Comparison of ENCODE assay signal across 23 cellular contexts in the genomic region with DNA sequence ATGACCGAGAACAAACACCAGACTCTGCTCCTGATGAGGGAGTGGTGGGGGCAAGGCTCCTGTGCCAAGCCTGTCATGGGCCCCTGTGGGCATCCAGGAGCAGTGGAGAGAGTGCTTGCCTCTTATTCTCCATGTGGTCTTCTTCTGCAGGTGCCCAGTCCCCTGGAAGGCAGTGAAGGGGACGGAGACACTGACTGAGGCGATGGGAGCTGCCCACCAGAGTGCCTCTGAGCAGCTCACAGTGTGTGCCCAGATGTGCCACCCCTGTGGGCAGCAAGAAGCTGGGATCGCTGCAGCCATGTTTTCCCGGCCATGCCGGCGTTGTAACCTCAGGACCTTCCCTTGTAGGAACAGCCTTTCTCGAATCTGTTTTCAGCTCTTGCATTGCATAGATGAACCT. TPM values are rescaled to one million over a fixed set of nuclear protein-coding genes. Genes with fewer than 3 reads are reported as not detected.
DNase-seq lines count a peak whose midpoint lies in the region; ATAC-seq and TF ChIP-seq lines count a peak whose summit lies in the region.
"Had no signal": no experiment of that assay in that cellular context is flagged by ENCODE, and none has a peak within 500 bp of the region (broad histone marks: within the 10 kb centered on the region; RNA-seq: fewer than 3 reads in every experiment).

No MANE protein-coding gene starts in this region.

- peaks cover 28% of the 10 kb centered on the region for H3K36me3 Mint-ChIP-seq in activated naive CD4-positive, alpha-beta T cell treated with anti-CD3 and anti-CD28 coated beads, Interleukin-2, amount 10 ng/mL, durations not matched to agents 7 days and 5 days

- H3K4me1 ChIP-seq in lower lobe of right lung (peaks cover 6% of the 10 kb centered on the region), spleen (peaks cover 2 to 11% (median 8%) of the 10 kb centered on the region in 6 donors)
- H3K4me1 ChIP-seq: BE2C had no signal

- H3K27ac Mint-ChIP-seq in activated naive CD4-positive, alpha-beta T cell treated with anti-CD3 and anti-CD28 coated beads, Interleukin-2, amount 10 ng/mL, durations not matched to agents 7 days and 5 days = no peak overlapping the region

- H3K27ac ChIP-seq in coronary artery = no peak overlapping the region
- no peak overlapping the region for H3K27ac ChIP-seq in lower lobe of right lung
- H3K27ac ChIP-seq in spleen = no peak overlapping the region
- H3K27ac ChIP-seq: HL-60, RWPE1 had no signal

- H3K4me1 Mint-ChIP-seq in activated naive CD4-positive, alpha-beta T cell treated with anti-CD3 and anti-CD28 coated beads, Interleukin-2, amount 10 ng/mL, durations not matched to agents 7 days and 5 days = peaks cover 12% of the 10 kb centered on the region

- no peak for TF ChIP-seq POLR2A in spleen (IDR thresholded peaks at IDR 0.05)

- ATAC-seq in lower lobe of right lung = no peak
- ATAC-seq: HCT116 had no signal

- H3K36me3 ChIP-seq in lower lobe of right lung = peaks cover 63% of the 10 kb centered on the region
- H3K36me3 ChIP-seq in spleen = peaks cover 4 to 69% (median 54%) of the 10 kb centered on the region in 6 donors

- 90 to 99% (median 96%) methylated on average over 8 of the region's 8 CpGs for whole genome bisulfite sequencing in spleen, 5 donors

- H3K9me3 Mint-ChIP-seq in activated naive CD4-positive, alpha-beta T cell treated with anti-CD3 and anti-CD28 coated beads, Interleukin-2, amount 10 ng/mL, durations not matched to agents 7 days and 5 days = no peaks in the 10 kb centered on the region

- H3K4me3 ChIP-seq in coronary artery = no peak overlapping the region
- H3K4me3 ChIP-seq in lower lobe of right lung = no peak overlapping the region
- no peak overlapping the region for H3K4me3 ChIP-seq in spleen

- H3K27me3 Mint-ChIP-seq in activated naive CD4-positive, alpha-beta T cell treated with anti-CD3 and anti-CD28 coated beads, Interleukin-2, amount 10 ng/mL, durations not matched to agents 7 days and 5 days = no peaks in the 10 kb centered on the region

- TF ChIP-seq CTCF in coronary artery (IDR thresholded peaks at IDR 0.05) (no peak), lower lobe of right lung (IDR thresholded peaks at IDR 0.05) (no peak), spleen (IDR thresholded peaks at IDR 0.05 in 8 of 11, conservative IDR thresholded peaks at IDR 0.05 in 3 of 11) (no peak)

- intact Hi-C loops in lower lobe of right lung (cut with DNase I) = no loop called here
- intact Hi-C loops in spleen (cut with DNase I; ENCODE audit: low total_unique reads) = no loop called here

- DNase-seq in activated naive CD4-positive, alpha-beta T cell treated with anti-CD3 and anti-CD28 coated beads, Interleukin-2, amount 10 ng/mL, durations not matched to agents 7 days and 5 days = peak; percentile 19
- DNase-seq in activated naive CD4-positive, alpha-beta T cell treated with anti-CD3 and anti-CD28 coated beads, Interleukin-2, amount 50 U/mL, for 16 hours = no peak
- DNase-seq in coronary artery (ENCODE audit: low spot score) (peak; percentile 54), lower lobe of right lung (peak; percentile 26), spleen (peak; percentile 54), occipital lobe (lab: John Stamatoyannopoulos, UW) (no peak), NCI-H1930 (lab: John Stamatoyannopoulos, UW) (no peak)
- no peak for DNase-seq in effector CD8-positive, alpha-beta T cell (lab: John Stamatoyannopoulos, UW)
- DNase-seq: BE2C; DMS53; GDM1; GOT3; KBM-7; NCI-H1092 treated with DMSO at 0.1 percent for 48 hours; NCI-H1436 treated with DMSO at 0.1 percent for 48 hours; NCI-H2029 treated with DMSO at 0.1 percent for 48 hours; NCI-H345; NCI-H524; NCI-H774; NK-92 treated with Interleukin-12 subunit alpha and Interleukin-12 subunit beta, amount 100 ng/mL, for 24 hours had no signal

- H3K27me3 ChIP-seq in lower lobe of right lung (ENCODE audit: low read depth) = no peaks in the 10 kb centered on the region
- no peaks in the 10 kb centered on the region for H3K27me3 ChIP-seq in spleen (replicated peaks in 1 of 7)
- H3K27me3 ChIP-seq: BE2C had no signal

- H3K9me3 ChIP-seq in lower lobe of right lung (no peaks in the 10 kb centered on the region), spleen (no peaks in the 10 kb centered on the region)
- H3K9me3 ChIP-seq: BE2C had no signal

- H3K4me3 Mint-ChIP-seq in activated naive CD4-positive, alpha-beta T cell treated with anti-CD3 and anti-CD28 coated beads, Interleukin-2, amount 10 ng/mL, durations not matched to agents 7 days and 5 days = no peak overlapping the region

- CTCF ChIA-PET in activated naive CD4-positive, alpha-beta T cell treated with anti-CD3 and anti-CD28 coated beads, Interleukin-2, amount 10 ng/mL, durations not matched to agents 7 days and 5 days (lab: Charles Lee) = no interaction called here

RNA-seq across cellular contexts. Expression of a gene that starts 6.4 kb away (rescaled TPM):
- total RNA-seq in lower lobe of right lung = 46.2 TPM
- 10 to 100 TPM; 41.1 to 70.2 (median 48.3) TPM for total RNA-seq in spleen
- polyA plus RNA-seq in spleen = 10 to 100 TPM; 11.8 to 20.8 (median 17.5) TPM
- total RNA-seq in occipital lobe = 11.7 TPM

RNA-seq across cellular contexts. Expression of a gene that starts 14.3 kb away (rescaled TPM):
- total RNA-seq in lower lobe of right lung (19.1 TPM), spleen (10 to 100 TPM; 16.0 to 42.7 (median 23.3) TPM), occipital lobe (5.6 TPM)
- 10 to 100 TPM; 30.0 to 46.5 (median 41.3) TPM for polyA plus RNA-seq in spleen

RNA-seq across cellular contexts. Expression of a gene that starts 49.0 kb away (rescaled TPM):
- total RNA-seq in lower lobe of right lung (32.2 TPM), spleen (10 to 100 TPM; 30.2 to 60.7 (median 55.0) TPM), occipital lobe (7.8 TPM)
- 10 to 100 TPM in 2 of 3 donors, 1 to 10 TPM in 1; 9.9 to 35.1 (median 25.3) TPM for polyA plus RNA-seq in spleen

Comparison
In these comparisons a context has a peak if more than half of its experiments do, and no peak if none do; other contexts are left out.
1. DNase-seq: peak in activated naive CD4-positive, alpha-beta T cell treated with anti-CD3 and anti-CD28 coated beads, Interleukin-2, amount 10 ng/mL, durations not matched to agents 7 days and 5 days (single experiment), coronary artery (single experiment), lower lobe of right lung (single experiment) and spleen (single experiment); none in activated naive CD4-positive, alpha-beta T cell treated with anti-CD3 and anti-CD28 coated beads, Interleukin-2, amount 50 U/mL, for 16 hours (single experiment), occipital lobe (single experiment), effector CD8-positive, alpha-beta T cell (single experiment) and NCI-H1930 (0 of 2).